ENCODE assay signal across 18 cellular contexts in the genomic region with DNA sequence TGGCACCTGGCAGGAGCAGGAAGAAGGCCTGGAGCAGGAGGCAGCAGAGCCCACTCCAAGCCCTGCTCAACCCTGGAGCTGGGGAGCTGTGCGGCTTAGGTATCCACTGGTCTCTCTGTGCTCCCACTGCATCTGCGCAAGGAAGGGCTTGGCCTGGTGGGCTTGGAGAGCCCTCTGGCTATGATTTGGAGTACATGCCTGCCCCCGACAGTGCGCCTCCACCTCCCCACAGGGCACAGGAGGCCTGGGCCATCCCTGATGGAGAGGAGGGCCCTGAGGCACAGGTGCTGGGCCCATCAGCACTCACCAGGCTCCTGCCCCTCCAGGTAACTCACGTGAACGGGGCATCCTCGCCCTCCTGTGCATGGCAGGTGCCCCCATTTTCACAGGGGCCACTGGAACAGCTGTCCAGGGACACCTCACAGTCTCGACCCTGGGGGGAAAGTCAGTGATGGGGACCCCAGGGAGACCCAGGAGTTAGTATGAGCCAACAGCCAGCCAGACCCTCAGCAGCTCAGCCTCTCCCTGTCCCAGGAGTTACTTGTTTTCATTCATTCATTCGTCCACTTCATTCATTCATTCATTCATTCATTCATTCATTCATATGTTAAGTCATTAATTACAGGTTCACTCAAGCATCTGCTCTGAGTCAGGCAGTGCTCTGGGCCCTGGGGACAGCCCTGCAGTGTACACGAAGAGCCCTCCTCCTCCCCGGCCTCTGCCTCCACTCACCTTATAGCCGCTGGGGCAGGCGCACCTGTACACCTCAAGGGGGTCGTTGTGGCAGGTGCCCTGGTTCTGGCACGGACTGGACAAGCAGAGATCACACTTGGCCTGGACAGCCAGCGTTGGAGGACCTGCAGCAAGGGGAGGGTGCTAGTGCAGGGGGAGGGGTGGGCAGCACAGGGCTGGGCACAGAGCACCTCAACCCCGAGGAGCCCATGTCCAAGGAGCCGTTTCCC.
DNase-seq lines count a peak whose midpoint lies in the region; ATAC-seq and TF ChIP-seq lines count a peak whose summit lies in the region.
"Had no signal": no experiment of that assay in that cellular context is flagged by ENCODE, and none has a peak within 500 bp of the region (broad histone marks: within the 10 kb centered on the region; RNA-seq: fewer than 3 reads in every experiment).

No MANE protein-coding gene starts in this region.

- H3K9me3 Mint-ChIP-seq in activated naive CD4-positive, alpha-beta T cell treated with anti-CD3 and anti-CD28 coated beads for 36 hours, result no peaks in the 10 kb centered on the region
- no peaks in the 10 kb centered on the region for H3K9me3 Mint-ChIP-seq in endodermal cell

- in situ Hi-C loops in Panc1 (cut with HindIII; ENCODE audit: low pct_unique_long_range_greater_than_20kb, low sequenced_read_pairs), result no loop called here

- ATAC-seq in Panc1 (peak; percentile 23), sciatic nerve (no peak)

- POLR2A ChIA-PET in Panc1 (lab: Charles Lee), result no interaction called here

- intact Hi-C loops in activated naive CD4-positive, alpha-beta T cell treated with anti-CD3 and anti-CD28 coated beads for 36 hours (cut with micrococcal nuclease), result no loop called here
- intact Hi-C loops in Panc1 (cut with micrococcal nuclease; ENCODE audit: unreplicated experiment) (no loop called here), sciatic nerve (cut with DNase I) (no loop called here), thyroid gland (cut with DNase I) (no loop called here)

- H3K4me1 ChIP-seq in Panc1 (ENCODE audit: control insufficient read depth, insufficient read depth, low read length) (peaks cover 7% of the 10 kb centered on the region), endodermal cell (ENCODE audit: control insufficient read depth, insufficient read depth, low read length) (no peaks in the 10 kb centered on the region), thyroid gland (no peaks in the 10 kb centered on the region)

- no peaks in the 10 kb centered on the region for H3K27me3 ChIP-seq in Panc1 (ENCODE audit: control insufficient read depth, insufficient read depth, low read length)
- no peaks in the 10 kb centered on the region for H3K27me3 ChIP-seq in endodermal cell (ENCODE audit: control insufficient read depth, insufficient read depth, low read length, poor library complexity, severe bottlenecking)
- no peaks in the 10 kb centered on the region for H3K27me3 ChIP-seq in thyroid gland
- H3K27me3 ChIP-seq: SJCRH30 had no signal

- no peak overlapping the region for H3K4me3 Mint-ChIP-seq in activated naive CD4-positive, alpha-beta T cell treated with anti-CD3 and anti-CD28 coated beads for 36 hours
- no peak overlapping the region for H3K4me3 Mint-ChIP-seq in endodermal cell

- WGBS in endodermal cell (ENCODE audit: insufficient coverage in 1 of 2, insufficient read length in 1 of 2), 2 experiments, result 89 to 95% methylated on average over 8 to 18 of the region's 18 CpGs
- 77 to 82% methylated on average over 12 to 15 of the region's 18 CpGs for WGBS in thyroid gland, 2 donors

- H3K27me3 Mint-ChIP-seq in activated naive CD4-positive, alpha-beta T cell treated with anti-CD3 and anti-CD28 coated beads for 36 hours (ENCODE audit: low read depth), result no peaks in the 10 kb centered on the region
- H3K27me3 Mint-ChIP-seq in endodermal cell (ENCODE audit: insufficient read depth), result no peaks in the 10 kb centered on the region

- TF ChIP-seq CTCF in Panc1 (IDR thresholded peaks at IDR 0.05), result no peak
- TF ChIP-seq CTCF in endodermal cell (conservative IDR thresholded peaks at IDR 0.05), result no peak
- TF ChIP-seq CTCF in thyroid gland (IDR thresholded peaks at IDR 0.05), result no peak

- CTCF ChIA-PET in activated naive CD4-positive, alpha-beta T cell treated with anti-CD3 and anti-CD28 coated beads for 36 hours (lab: Charles Lee), result no interaction called here
- CTCF ChIA-PET in Panc1 (lab: Charles Lee), result interaction anchor here (1.5 kb wide), 1 partner anchor 19 kb away, joined by 3 read pairs; no protein-coding TSS in a partner anchor

- H3K27ac Mint-ChIP-seq in activated naive CD4-positive, alpha-beta T cell treated with anti-CD3 and anti-CD28 coated beads for 36 hours, result no peak overlapping the region
- H3K27ac Mint-ChIP-seq in endodermal cell, result no peak overlapping the region

- H3K4me3 ChIP-seq in Panc1 (ENCODE audit: low read depth in 2 of 2, low read length in 2 of 2) (no peak overlapping the region), endodermal cell (ENCODE audit: low read length) (no peak overlapping the region), thyroid gland (replicated peaks in 1 of 3) (no peak overlapping the region)
- H3K4me3 ChIP-seq: A549, SJCRH30 had no signal

- H3K4me1 Mint-ChIP-seq in activated naive CD4-positive, alpha-beta T cell treated with anti-CD3 and anti-CD28 coated beads for 36 hours (ENCODE audit: low read depth), result peaks cover 8% of the 10 kb centered on the region
- peaks cover 12% of the 10 kb centered on the region for H3K4me1 Mint-ChIP-seq in endodermal cell

- H3K27ac ChIP-seq in Panc1 (ENCODE audit: low read length) (no peak overlapping the region), endodermal cell (ENCODE audit: low read depth, low read length) (no peak overlapping the region), thyroid gland (no peak overlapping the region)
- H3K27ac ChIP-seq: A549, HL-60, RWPE1, SJCRH30 had no signal

- H3K9me3 ChIP-seq in Panc1 (ENCODE audit: control insufficient read depth, insufficient read depth, low read depth, low read length), result no peaks in the 10 kb centered on the region
- no peaks in the 10 kb centered on the region for H3K9me3 ChIP-seq in endodermal cell (ENCODE audit: control insufficient read depth, low read length)
- no peaks in the 10 kb centered on the region for H3K9me3 ChIP-seq in thyroid gland
- H3K9me3 ChIP-seq: A549, SJCRH30 had no signal

- H3K36me3 Mint-ChIP-seq in activated naive CD4-positive, alpha-beta T cell treated with anti-CD3 and anti-CD28 coated beads for 36 hours (ENCODE audit: low read depth), result no peaks in the 10 kb centered on the region
- no peaks in the 10 kb centered on the region for H3K36me3 Mint-ChIP-seq in endodermal cell (ENCODE audit: low read depth)

- no peak overlapping the region for H3K9ac ChIP-seq in endodermal cell (ENCODE audit: extremely low read depth, low read length, poor library complexity, severe bottlenecking)

- TF ChIP-seq POLR2A in thyroid gland (IDR thresholded peaks at IDR 0.05), result no peak

- DNase-seq in activated naive CD4-positive, alpha-beta T cell treated with anti-CD3 and anti-CD28 coated beads for 36 hours, result peak; percentile 12
- no peak for DNase-seq in activated naive CD4-positive, alpha-beta T cell treated with anti-CD3 and anti-CD28 coated beads, Interleukin-2, amount 50 U/mL, for 16 hours
- DNase-seq in Panc1 (ENCODE audit: low read depth, low spot score), result no peak
- DNase-seq in endodermal cell, result peak; percentile 35
- peak; percentile 33 for DNase-seq in sciatic nerve (ENCODE audit: low spot score)
- DNase-seq in cerebellar nuclear complex (lab: John Stamatoyannopoulos, UW), result no peak
- no peak for DNase-seq in thyroid gland
- DNase-seq in KG1 (lab: John Stamatoyannopoulos, UW), result no peak
- DNase-seq: C1 segment of cervical spinal cord, DMS 273 treated with DMSO at 0.1 percent for 48 hours, HCEC 1CT, NCI-H1417 treated with DMSO at 0.1 percent for 48 hours, NCI-H1930, NCI-H748 treated with DMSO at 0.1 percent for 48 hours, SJCRH30 had no signal

- no TSS peak for BruUV-seq in Panc1 (replicated peaks; lab: Mats Ljungman, UMichigan)

- H3K36me3 ChIP-seq in Panc1 (ENCODE audit: control insufficient read depth, insufficient read depth, low read length) (no peaks in the 10 kb centered on the region), endodermal cell (ENCODE audit: control insufficient read depth, insufficient read depth, low read length) (no peaks in the 10 kb centered on the region), thyroid gland (no peaks in the 10 kb centered on the region)
- H3K36me3 ChIP-seq: SJCRH30 had no signal

Comparison
In these comparisons a context has a peak if more than half of its experiments do, and no peak if none do; other contexts are left out.
1. DNase-seq: peak in activated naive CD4-positive, alpha-beta T cell treated with anti-CD3 and anti-CD28 coated beads for 36 hours (single experiment), endodermal cell (single experiment) and sciatic nerve (single experiment); none in activated naive CD4-positive, alpha-beta T cell treated with anti-CD3 and anti-CD28 coated beads, Interleukin-2, amount 50 U/mL, for 16 hours (single experiment), Panc1 (single experiment), cerebellar nuclear complex (0 of 2), thyroid gland (0 of 2) and KG1 (single experiment).